In genomic region chr1:235972316-235973090, GRCh38 we compare ENCODE assay signal across 8 cellular contexts.
A peak's percentile ranks its signal among the peaks of the same experiment; 100 is the strongest.
DNase-seq lines count a peak whose midpoint lies in the region; ATAC-seq, FAIRE-seq and TF ChIP-seq lines count a peak whose summit lies in the region.

No MANE protein-coding gene starts in this region.

- peak overlapping the region; percentile 77 for H3K4me3 Mint-ChIP-seq in activated CD4-positive, alpha-beta T cell treated with anti-CD3 and anti-CD28 coated beads, Interleukin-2, amount 10 ng/mL, durations not matched to agents 24 days and 14 days
- peak overlapping the region; percentile 60 for H3K4me3 Mint-ChIP-seq in endodermal cell

- peaks cover 6% of the 10 kb centered on the region for H3K27me3 Mint-ChIP-seq in activated CD4-positive, alpha-beta T cell treated with anti-CD3 and anti-CD28 coated beads, Interleukin-2, amount 10 ng/mL, durations not matched to agents 24 days and 14 days
- H3K27me3 Mint-ChIP-seq in endodermal cell (ENCODE audit: insufficient read depth) = no peaks in the 10 kb centered on the region

- H3K9me3 ChIP-seq in endodermal cell (ENCODE audit: control insufficient read depth, low read length) (peaks cover 10% of the 10 kb centered on the region), muscle layer of duodenum (ENCODE audit: control insufficient read depth in 1 of 2, low read length in 2 of 2) (peaks cover 0 to 3% of the 10 kb centered on the region in 2 donors)

- peaks cover 5% of the 10 kb centered on the region for H3K4me1 ChIP-seq in endodermal cell (ENCODE audit: control insufficient read depth, insufficient read depth, low read length)
- peaks cover 5 to 6% of the 10 kb centered on the region in 2 donors for H3K4me1 ChIP-seq in muscle layer of duodenum (ENCODE audit: control insufficient read depth in 1 of 2, insufficient read depth in 2 of 2, low read length in 2 of 2)

- H3K27me3 ChIP-seq in endodermal cell (ENCODE audit: control insufficient read depth, insufficient read depth, low read length, poor library complexity, severe bottlenecking) = no peaks in the 10 kb centered on the region
- H3K27me3 ChIP-seq in muscle layer of duodenum (ENCODE audit: low read depth, low read length) = no peaks in the 10 kb centered on the region

- H3K36me3 ChIP-seq in endodermal cell (ENCODE audit: control insufficient read depth, insufficient read depth, low read length) (no peaks in the 10 kb centered on the region), muscle layer of duodenum (ENCODE audit: control insufficient read depth in 1 of 2, insufficient read depth in 2 of 2, low read length in 2 of 2) (peaks cover 14 to 19% of the 10 kb centered on the region in 2 donors)

- H3K27ac ChIP-seq in endodermal cell (ENCODE audit: low read depth, low read length) (no peak overlapping the region), muscle layer of duodenum (ENCODE audit: low read length) (peak overlapping the region; percentile 97)

- H3K9ac ChIP-seq in endodermal cell (ENCODE audit: extremely low read depth, low read length, poor library complexity, severe bottlenecking) = peak overlapping the region; percentile 30

- H3K27ac Mint-ChIP-seq in activated CD4-positive, alpha-beta T cell treated with anti-CD3 and anti-CD28 coated beads, Interleukin-2, amount 10 ng/mL, durations not matched to agents 24 days and 14 days = peak overlapping the region; percentile 85
- H3K27ac Mint-ChIP-seq in endodermal cell = peak overlapping the region; percentile 99

- H3K36me3 Mint-ChIP-seq in activated CD4-positive, alpha-beta T cell treated with anti-CD3 and anti-CD28 coated beads, Interleukin-2, amount 10 ng/mL, durations not matched to agents 24 days and 14 days (ENCODE audit: low read depth) = peaks cover 1% of the 10 kb centered on the region
- H3K36me3 Mint-ChIP-seq in endodermal cell (ENCODE audit: low read depth) = no peaks in the 10 kb centered on the region

- WGBS in endodermal cell (ENCODE audit: insufficient coverage in 1 of 2, insufficient read length in 1 of 2), 2 experiments = 65 to 76% methylated on average over 8 of the region's 8 CpGs

- FAIRE-seq in RCC 7860 (lab: Jason Lieb, UNC) = no peak
- FAIRE-seq in frontal cortex (lab: Jason Lieb, UNC) = no peak

- TF ChIP-seq CTCF in endodermal cell (conservative IDR thresholded peaks at IDR 0.05) = no peak

- H3K4me3 ChIP-seq in endodermal cell (ENCODE audit: low read length) (peak overlapping the region; percentile 61), muscle layer of duodenum (ENCODE audit: low read depth in 1 of 2, low read length in 2 of 2) (peak overlapping the region; percentile 57 to 66)

- H3K9me3 Mint-ChIP-seq in activated CD4-positive, alpha-beta T cell treated with anti-CD3 and anti-CD28 coated beads, Interleukin-2, amount 10 ng/mL, durations not matched to agents 24 days and 14 days = no peaks in the 10 kb centered on the region
- peaks cover 2% of the 10 kb centered on the region for H3K9me3 Mint-ChIP-seq in endodermal cell

- peak; percentile 35 for ATAC-seq in HG02884 (IDR thresholded peaks at IDR 0.05; ENCODE audit: unreplicated experiment)

- intact Hi-C loops in activated CD4-positive, alpha-beta T cell treated with anti-CD3 and anti-CD28 coated beads, Interleukin-2, amount 10 ng/mL, durations not matched to agents 24 days and 14 days (cut with micrococcal nuclease) = loop anchor here (5.0 kb wide), 2 partner anchors 130 to 175 kb away; no protein-coding TSS in a partner anchor

- DNase-seq in activated CD4-positive, alpha-beta T cell treated with anti-CD3 and anti-CD28 coated beads, Interleukin-2, amount 10 ng/mL, durations not matched to agents 24 days and 14 days = no peak
- no peak for DNase-seq in activated CD4-positive, alpha-beta T cell treated with anti-CD3 and anti-CD28 coated beads for 1 hour
- DNase-seq in RCC 7860 (ENCODE audit: low spot score) = peak; percentile 30
- DNase-seq in endodermal cell = no peak
- no peak for DNase-seq in frontal cortex (ENCODE audit: low spot score in 2 of 2)
- no peak for DNase-seq in HUDEP-2 (lab: John Stamatoyannopoulos, UW; ENCODE audit: unreplicated experiment in 76 of 76)

- H3K4me1 Mint-ChIP-seq in activated CD4-positive, alpha-beta T cell treated with anti-CD3 and anti-CD28 coated beads, Interleukin-2, amount 10 ng/mL, durations not matched to agents 24 days and 14 days = peaks cover 16% of the 10 kb centered on the region
- peaks cover 12% of the 10 kb centered on the region for H3K4me1 Mint-ChIP-seq in endodermal cell
